Comparison of ENCODE assay signal across 14 cellular contexts in the genomic region with DNA sequence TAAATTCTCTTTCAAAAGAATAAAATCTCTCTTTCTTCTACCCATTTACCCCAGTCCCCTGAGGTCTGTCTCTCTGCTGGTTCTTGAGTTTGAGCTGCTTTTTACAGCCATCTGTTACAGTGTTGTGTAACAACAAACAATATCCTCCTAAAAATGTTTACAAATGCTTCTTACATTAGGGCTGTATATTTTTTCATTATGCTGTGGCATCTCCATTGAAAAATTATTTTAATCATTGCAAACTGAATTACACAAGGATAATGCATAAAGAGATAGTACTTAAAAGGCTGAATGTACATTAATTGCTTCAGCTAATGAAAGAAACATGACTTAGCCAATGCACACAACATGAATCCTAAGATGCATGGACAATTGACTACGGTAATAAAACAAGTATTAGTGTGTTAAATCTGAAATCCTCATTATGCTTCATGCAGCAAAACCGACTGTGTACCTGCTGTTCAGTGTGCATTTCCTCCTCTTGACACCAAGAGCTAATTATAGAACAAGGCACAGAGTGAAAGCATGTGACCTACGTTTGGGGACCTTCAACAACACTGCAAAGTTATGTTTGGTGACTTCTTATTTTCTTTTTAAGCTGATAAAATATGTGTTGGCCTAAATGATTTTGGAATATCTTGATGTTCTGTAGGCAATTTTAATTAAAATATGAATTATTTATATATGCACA.
DNase-seq lines count a peak whose midpoint lies in the region; ATAC-seq and TF ChIP-seq lines count a peak whose summit lies in the region.
"Had no signal": no experiment of that assay in that cellular context is flagged by ENCODE, and none has a peak within 500 bp of the region (broad histone marks: within the 10 kb centered on the region; RNA-seq: fewer than 3 reads in every experiment).

No MANE protein-coding gene starts in this region.

- no peak for TF ChIP-seq CTCF in DND-41 (IDR thresholded peaks at IDR 0.05; ENCODE audit: borderline replicate concordance, extremely low read depth, low read length, poor library complexity, severe bottlenecking)

- no peaks in the 10 kb centered on the region for H3K9me3 ChIP-seq in DND-41 (ENCODE audit: insufficient read depth, low read length, severe bottlenecking)
- H3K9me3 ChIP-seq: BLaER1 treated with 17β-estradiol and CSF1 and Interleukin-3, amounts not matched to agents 10 nM and 100 nM had no signal

- H3K27me3 ChIP-seq in DND-41 (ENCODE audit: insufficient read depth, low read length, poor library complexity): no peaks in the 10 kb centered on the region
- H3K27me3 ChIP-seq: BLaER1 treated with 17β-estradiol and CSF1 and Interleukin-3, amounts not matched to agents 10 nM and 100 nM had no signal

- no peaks in the 10 kb centered on the region for H3K79me2 ChIP-seq in DND-41 (ENCODE audit: insufficient read depth, low read length)

- H3K36me3 ChIP-seq in DND-41 (ENCODE audit: insufficient read depth, low read length): no peaks in the 10 kb centered on the region
- H3K36me3 ChIP-seq: BLaER1 treated with 17β-estradiol and CSF1 and Interleukin-3, amounts not matched to agents 10 nM and 100 nM had no signal

- DNase-seq in DND-41 (no peak), NAMALWA (ENCODE audit: low spot score) (peak; percentile 9), NCI-H345 (lab: John Stamatoyannopoulos, UW) (no peak), SK-N-DZ (ENCODE audit: low spot score) (no peak), SW 1271 (lab: John Stamatoyannopoulos, UW) (no peak)
- DNase-seq: activated CD8-positive, alpha-beta T cell treated with anti-CD3 and anti-CD28 coated beads, Interleukin-2, amount 10 ng/mL, durations not matched to agents 7 days and 5 days; activated naive CD8-positive, alpha-beta T cell treated with anti-CD3 and anti-CD28 coated beads, Interleukin-2, amount 50 U/mL, for 24 hours; effector CD4-positive, alpha-beta T cell; hypothalamus had no signal

- H3K27ac ChIP-seq in DND-41 (ENCODE audit: low read length): no peak overlapping the region
- H3K27ac ChIP-seq: BLaER1 treated with 17β-estradiol and CSF1 and Interleukin-3, amounts not matched to agents 10 nM and 100 nM; HL-60 had no signal

- no peak overlapping the region for H2AFZ ChIP-seq in DND-41 (ENCODE audit: low read depth, low read length)

- ATAC-seq in DND-41 (ENCODE audit: insufficient read depth, low read depth) (peak; percentile 68; the same call in 2 of the 3 replicates), GM19372 (IDR thresholded peaks at IDR 0.05; ENCODE audit: low read depth, unreplicated experiment) (peak; percentile 86), HG03025 (IDR thresholded peaks at IDR 0.05; ENCODE audit: low FRiP score, unreplicated experiment) (peak; percentile 77), HG03571 (IDR thresholded peaks at IDR 0.05; ENCODE audit: unreplicated experiment) (no peak)
- ATAC-seq: activated CD8-positive, alpha-beta T cell treated with anti-CD3 and anti-CD28 coated beads, Interleukin-2, amount 10 ng/mL, durations not matched to agents 7 days and 5 days; activated naive CD8-positive, alpha-beta T cell treated with anti-CD3 and anti-CD28 coated beads, Interleukin-2, amount 50 U/mL, for 24 hours had no signal

- peaks cover 7% of the 10 kb centered on the region for H3K4me1 ChIP-seq in DND-41 (ENCODE audit: insufficient read depth, low read length)

- H3K4me3 ChIP-seq in DND-41 (ENCODE audit: low read depth in 1 of 2, low read length in 2 of 2): no peak overlapping the region
- H3K4me3 ChIP-seq: BLaER1 treated with 17β-estradiol and CSF1 and Interleukin-3, amounts not matched to agents 10 nM and 100 nM had no signal

- no peak overlapping the region for H3K9ac ChIP-seq in DND-41 (ENCODE audit: low read depth, low read length)
- H3K9ac ChIP-seq: BLaER1 treated with 17β-estradiol and CSF1 and Interleukin-3, amounts not matched to agents 10 nM and 100 nM had no signal

- H3K4me2 ChIP-seq in DND-41 (ENCODE audit: insufficient read depth, low read length): no peak overlapping the region

- H4K20me1 ChIP-seq in DND-41 (ENCODE audit: insufficient read depth, low read length): no peaks in the 10 kb centered on the region
- H4K20me1 ChIP-seq: BLaER1 treated with 17β-estradiol and CSF1 and Interleukin-3, amounts not matched to agents 10 nM and 100 nM had no signal
